1 cellular context compared by ENCODE assay signal in genomic region chr19:1512671-1513491, GRCh38.
A peak's percentile ranks its signal among the peaks of the same experiment; 100 is the strongest.
TF ChIP-seq lines count a peak whose summit lies in the region.

Gene ADAMTSL5, minus strand, starts transcription at chr19:1513019. Its CDS starts 2,076 bp downstream, at chr19:1510943.

TF ChIP-seq in GM12878, 131 proteins besides CTCF, POLR2A, EP300 and RAD21 (continued from another document):
- TF ChIP-seq ZBTB40 (IDR thresholded peaks at IDR 0.05; ENCODE audit: borderline replicate concordance) (no peak), BCL3 (IDR thresholded peaks at IDR 0.05; ENCODE audit: borderline replicate concordance, insufficient read depth, low read depth, low read length, poor library complexity, severe bottlenecking) (no peak), YY1 (IDR thresholded peaks at IDR 0.05; ENCODE audit: low read depth, low read length) (no peak), E4F1 (IDR thresholded peaks at IDR 0.05; ENCODE audit: borderline replicate concordance, partially characterized antibody) (no peak), TARDBP (IDR thresholded peaks at IDR 0.05; ENCODE audit: borderline replicate concordance) (no peak), GATAD2B (conservative IDR thresholded peaks at IDR 0.05; ENCODE audit: low read depth) (peak; percentile 74; the same call in 1 of the 2 replicates), ZSCAN29 (IDR thresholded peaks at IDR 0.05) (no peak), NR2F1 (conservative IDR thresholded peaks at IDR 0.05) (peak; percentile 81), STAT3 (IDR thresholded peaks at IDR 0.05; ENCODE audit: low read depth, low read length) (no peak), STAT1 (conservative IDR thresholded peaks at IDR 0.05) (no peak), RUNX3 (IDR thresholded peaks at IDR 0.05; ENCODE audit: low read length) (no peak), HDAC6 (IDR thresholded peaks at IDR 0.05; ENCODE audit: unreplicated experiment) (no peak), BHLHE40 (IDR thresholded peaks at IDR 0.05; ENCODE audit: borderline replicate concordance in 1 of 2, low read depth in 2 of 2, low read length in 1 of 2) (peak in 1 of 2 experiments; percentile 25; a peak in 1 of 4 replicates), CBX3 (IDR thresholded peaks at IDR 0.05; ENCODE audit: borderline replicate concordance, low read depth) (no peak), SIX5 (IDR thresholded peaks at IDR 0.05; ENCODE audit: low read depth, low read length, severe bottlenecking) (no peak), SMAD1 (IDR thresholded peaks at IDR 0.05; ENCODE audit: low read depth, partially characterized antibody) (no peak), RBBP5 (conservative IDR thresholded peaks at IDR 0.05) (no peak), RCOR1 (conservative IDR thresholded peaks at IDR 0.05; ENCODE audit: low read depth, low read length) (no peak)
TF ChIP-seq in GM12878: peak in this region for 4.
